Comparison of ENCODE assay signal across 13 cellular contexts in genomic region chr15:96353378-96353930, GRCh38. TPM values are rescaled to one million over a fixed set of nuclear protein-coding genes. Genes with fewer than 3 reads are reported as not detected.
DNase-seq lines count a peak whose midpoint lies in the region; ATAC-seq and TF ChIP-seq lines count a peak whose summit lies in the region.
"Had no signal": no experiment of that assay in that cellular context is flagged by ENCODE, and none has a peak within 500 bp of the region (broad histone marks: within the 10 kb centered on the region; RNA-seq: fewer than 3 reads in every experiment).

No MANE protein-coding gene starts in this region.

- no peaks in the 10 kb centered on the region for H3K36me3 ChIP-seq in heart left ventricle
- H3K36me3 ChIP-seq in esophagus (ENCODE audit: control insufficient read depth in 2 of 2, insufficient read depth in 2 of 2, low read length in 1 of 2) = no peaks in the 10 kb centered on the region
- no peaks in the 10 kb centered on the region for H3K36me3 ChIP-seq in neural progenitor cell
- H3K36me3 ChIP-seq in urinary bladder (ENCODE audit: insufficient read depth) = no peaks in the 10 kb centered on the region
- H3K36me3 ChIP-seq in naive thymus-derived CD4-positive, alpha-beta T cell (ENCODE audit: control insufficient read depth in 2 of 3, insufficient read depth in 3 of 3, low read length in 3 of 3) = no peaks in the 10 kb centered on the region
- H3K36me3 ChIP-seq: HAP-1 had no signal

- TF ChIP-seq POLR2A in heart left ventricle (IDR thresholded peaks at IDR 0.05) = no peak

- no peak overlapping the region for H3K27ac Mint-ChIP-seq in neural progenitor cell
- H3K27ac Mint-ChIP-seq in naive thymus-derived CD4-positive, alpha-beta T cell = no peak overlapping the region

- peaks cover 2% of the 10 kb centered on the region for H3K36me3 Mint-ChIP-seq in neural progenitor cell
- H3K36me3 Mint-ChIP-seq in naive thymus-derived CD4-positive, alpha-beta T cell = peaks cover 0 to 11% (median 0%) of the 10 kb centered on the region in 5 donors

- H3K27me3 ChIP-seq in heart left ventricle (peaks cover 2 to 95% (median 45%) of the 10 kb centered on the region in 9 donors), esophagus (ENCODE audit: control insufficient read depth in 1 of 2, insufficient read depth in 2 of 2, low read length in 2 of 2) (peaks cover 3 to 6% of the 10 kb centered on the region in 2 donors), neural progenitor cell (peaks cover 85% of the 10 kb centered on the region)
- peaks cover 23 to 62% of the 10 kb centered on the region in 2 donors for H3K27me3 ChIP-seq in naive thymus-derived CD4-positive, alpha-beta T cell (ENCODE audit: control insufficient read depth in 2 of 2, insufficient read depth in 2 of 2, low read length in 2 of 2)
- H3K27me3 ChIP-seq: MG63 had no signal

- CTCF ChIA-PET in naive thymus-derived CD4-positive, alpha-beta T cell (lab: Charles Lee) = no interaction called here

- peak overlapping the region; percentile 83 for H3K4me3 Mint-ChIP-seq in neural progenitor cell
- H3K4me3 Mint-ChIP-seq in naive thymus-derived CD4-positive, alpha-beta T cell = no peak overlapping the region
- H3K4me3 Mint-ChIP-seq: central memory CD8-positive, alpha-beta T cell had no signal

- no peak overlapping the region for H2AFZ ChIP-seq in neural progenitor cell (replicated peaks)

- peaks cover 55% of the 10 kb centered on the region for H3K79me2 ChIP-seq in neural progenitor cell (ENCODE audit: low read depth)

- no peak for ATAC-seq in heart left ventricle
- ATAC-seq in Right ventricle myocardium inferior = no peak
- no peak for ATAC-seq in naive thymus-derived CD4-positive, alpha-beta T cell

- peak overlapping the region in 11 of 12 donors; percentile 0 to 94 (median 84) for H3K27ac ChIP-seq in heart left ventricle
- H3K27ac ChIP-seq in esophagus (ENCODE audit: low read depth in 2 of 2, low read length in 1 of 2) = peak overlapping the region; percentile 85 to 93
- no peak overlapping the region for H3K27ac ChIP-seq in neural progenitor cell
- H3K27ac ChIP-seq in urinary bladder (ENCODE audit: low read depth) = peak overlapping the region; percentile 13
- no peak overlapping the region for H3K27ac ChIP-seq in naive thymus-derived CD4-positive, alpha-beta T cell (ENCODE audit: low read depth, low read length)

- peaks cover 74% of the 10 kb centered on the region for H3K4me1 Mint-ChIP-seq in neural progenitor cell
- H3K4me1 Mint-ChIP-seq in naive thymus-derived CD4-positive, alpha-beta T cell = peaks cover 15 to 38% (median 24%) of the 10 kb centered on the region in 7 donors

- POLR2A ChIA-PET in naive thymus-derived CD4-positive, alpha-beta T cell (lab: Charles Lee) = no interaction called here

- WGBS in heart left ventricle, 4 donors = 33 to 57% (median 34%) methylated on average over 22 to 25 of the region's 25 CpGs
- 51 to 53% methylated on average over 24 to 25 of the region's 25 CpGs for WGBS in esophagus, 2 donors
- WGBS in urinary bladder = 71% methylated on average over 25 of the region's 25 CpGs

- peaks cover 36% of the 10 kb centered on the region for H3K27me3 Mint-ChIP-seq in neural progenitor cell (ENCODE audit: insufficient read depth, low read depth)
- peaks cover 62 to 76% (median 66%) of the 10 kb centered on the region in 5 donors for H3K27me3 Mint-ChIP-seq in naive thymus-derived CD4-positive, alpha-beta T cell

- no peak overlapping the region for H3K9ac ChIP-seq in neural progenitor cell

- no peaks in the 10 kb centered on the region for H3K9me3 Mint-ChIP-seq in neural progenitor cell
- H3K9me3 Mint-ChIP-seq in naive thymus-derived CD4-positive, alpha-beta T cell = peaks cover 0 to 28% (median 5%) of the 10 kb centered on the region in 11 donors
- H3K9me3 Mint-ChIP-seq: central memory CD8-positive, alpha-beta T cell had no signal

- H3K4me2 ChIP-seq in neural progenitor cell = peak overlapping the region; percentile 98

- DNase-seq in heart left ventricle (no peak), Right ventricle myocardium inferior (ENCODE audit: missing footprints) (no peak), neural progenitor cell (ENCODE audit: low spot score) (peak; percentile 56), NCI-H2029 (lab: John Stamatoyannopoulos, UW) (no peak)
- DNase-seq in activated naive CD4-positive, alpha-beta T cell (lab: John Stamatoyannopoulos, UW) = no peak
- DNase-seq in naive thymus-derived CD4-positive, alpha-beta T cell = no peak
- DNase-seq: NCI-H748 treated with DMSO at 0.1 percent for 48 hours had no signal

- H3K4me1 ChIP-seq in heart left ventricle (peaks cover 0 to 65% (median 30%) of the 10 kb centered on the region in 12 donors), esophagus (ENCODE audit: control insufficient read depth in 2 of 2, insufficient read depth in 2 of 2, low read length in 1 of 2) (peaks cover 3 to 4% of the 10 kb centered on the region in 2 donors), neural progenitor cell (peaks cover 90% of the 10 kb centered on the region), urinary bladder (ENCODE audit: insufficient read depth) (no peaks in the 10 kb centered on the region)
- H3K4me1 ChIP-seq in naive thymus-derived CD4-positive, alpha-beta T cell (ENCODE audit: control insufficient read depth in 2 of 2, insufficient read depth in 2 of 2, low read length in 2 of 2) = peaks cover 7 to 11% of the 10 kb centered on the region in 2 donors

- intact Hi-C loops in heart left ventricle (cut with DNase I) = loop anchor here in 7 of 10 donors (10.0 kb wide), 8 partner anchors 231 to 1509 kb away; no protein-coding TSS in a partner anchor
- intact Hi-C loops in Right ventricle myocardium inferior (cut with DNase I) = no loop called here
- intact Hi-C loops in naive thymus-derived CD4-positive, alpha-beta T cell (cut with micrococcal nuclease) = no loop called here

- peak overlapping the region in 10 of 12 donors; percentile 49 to 75 (median 64) for H3K4me3 ChIP-seq in heart left ventricle
- H3K4me3 ChIP-seq in esophagus (ENCODE audit: low read depth in 1 of 2, low read length in 2 of 2) = peak overlapping the region in 1 of 2 donors; percentile 10
- peak overlapping the region; percentile 62 for H3K4me3 ChIP-seq in neural progenitor cell
- H3K4me3 ChIP-seq in urinary bladder (ENCODE audit: low read depth, low read length) = peak overlapping the region; percentile 48
- H3K4me3 ChIP-seq in naive thymus-derived CD4-positive, alpha-beta T cell (ENCODE audit: low read length) = no peak overlapping the region

- peaks cover 69% of the 10 kb centered on the region for H4K20me1 ChIP-seq in neural progenitor cell (ENCODE audit: low read depth)

- no peaks in the 10 kb centered on the region for H3K9me3 ChIP-seq in heart left ventricle
- peaks cover 0 to 5% of the 10 kb centered on the region in 2 donors for H3K9me3 ChIP-seq in esophagus (ENCODE audit: control insufficient read depth in 2 of 2, insufficient read depth in 1 of 2, low read depth in 1 of 2, low read length in 1 of 2)
- no peaks in the 10 kb centered on the region for H3K9me3 ChIP-seq in neural progenitor cell (ENCODE audit: low read depth)
- no peaks in the 10 kb centered on the region for H3K9me3 ChIP-seq in naive thymus-derived CD4-positive, alpha-beta T cell (ENCODE audit: control insufficient read depth in 2 of 3, low read length in 3 of 3)
- H3K9me3 ChIP-seq: HAP-1, MG63 had no signal

- peaks cover 73% of the 10 kb centered on the region for H3F3A ChIP-seq in neural progenitor cell (ENCODE audit: low read depth)

- TF ChIP-seq CTCF in heart left ventricle (IDR thresholded peaks at IDR 0.05) = no peak
- TF ChIP-seq CTCF in neural progenitor cell (IDR thresholded peaks at IDR 0.05) = no peak

RNA-seq across cellular contexts. Expression of gene NR2F2, which starts 23.0 kb away (rescaled TPM):
- total RNA-seq in heart left ventricle = 10 to 100 TPM; 11.9 to 22.4 (median 16.5) TPM
- polyA plus RNA-seq in heart left ventricle = 10 to 100 TPM; 11.8 to 16.1 TPM
- 14.2 TPM for total RNA-seq in Right ventricle myocardium inferior
- polyA plus RNA-seq in esophagus = 1 to 10 TPM; 5.0 to 9.3 TPM
- 24.6 and 32.1 TPM in 2 replicates for total RNA-seq in neural progenitor cell (ENCODE audit: low replicate concordance)
- total RNA-seq in urinary bladder = 28.0 TPM
- 66.2 TPM for polyA plus RNA-seq in urinary bladder
- total RNA-seq in naive thymus-derived CD4-positive, alpha-beta T cell = not detected
- polyA plus RNA-seq in naive thymus-derived CD4-positive, alpha-beta T cell = not detected
- total RNA-seq: T-helper 1 cell treated with Interleukin-12 subunit alpha and Interleukin-12 subunit beta and Interleukin-4 antibody, amounts not matched to agents 30 ng/mL and 1 ng/mL, for 36 hours had no signal

Comparison
In these comparisons a context has a peak if more than half of its experiments do, and no peak if none do; other contexts are left out.
1. intact Hi-C loops: an anchor here in heart left ventricle (10.0 kb wide); none called in Right ventricle myocardium inferior and naive thymus-derived CD4-positive, alpha-beta T cell.
2. H3K27ac ChIP-seq: peak in heart left ventricle (11 of 12), esophagus (2 of 2) and urinary bladder (single experiment); none in neural progenitor cell (single experiment) and naive thymus-derived CD4-positive, alpha-beta T cell (single experiment).
3. RNA of gene NR2F2, which starts 23.0 kb away (total RNA-seq): 24.6 to 32.1 TPM in neural progenitor cell, 28.0 TPM in urinary bladder (single experiment), 11.9 to 22.4 TPM in heart left ventricle and 14.2 TPM in Right ventricle myocardium inferior (single experiment); not detected in naive thymus-derived CD4-positive, alpha-beta T cell; every median in the first group is over 10 times any median in the second.